19 cellular contexts compared by ENCODE assay signal in genomic region chr1:72137665-72138064, GRCh38.
DNase-seq lines count a peak whose midpoint lies in the region; TF ChIP-seq lines count a peak whose summit lies in the region.
"Had no signal": no experiment of that assay in that cellular context is flagged by ENCODE, and none has a peak within 500 bp of the region (broad histone marks: within the 10 kb centered on the region; RNA-seq: fewer than 3 reads in every experiment).

No MANE protein-coding gene starts in this region.

- TF ChIP-seq POLR2A in lower leg skin (IDR thresholded peaks at IDR 0.05): no peak

- no peaks in the 10 kb centered on the region for H3K36me3 ChIP-seq in A673 (ENCODE audit: insufficient read depth, low read length, poor library complexity, severe bottlenecking)

- CTCF ChIA-PET in A673 (lab: Charles Lee): no interaction called here

- no peaks in the 10 kb centered on the region for H3K27me3 ChIP-seq in A673 (replicated peaks; ENCODE audit: insufficient read depth, low read depth, low read length, poor library complexity)

- POLR2A ChIA-PET in A673 (lab: Charles Lee; ENCODE audit: low non-redundant PET): no interaction called here

- no peaks in the 10 kb centered on the region for H3K4me1 ChIP-seq in A673 (ENCODE audit: insufficient read depth, low read length, poor library complexity, severe bottlenecking)

- H3K4me3 ChIP-seq in A673 (ENCODE audit: low read depth, low read length, poor library complexity, severe bottlenecking): no peak overlapping the region
- H3K4me3 ChIP-seq in lower leg skin (ENCODE audit: low read depth, poor library complexity, severe bottlenecking): no peak overlapping the region

- H3K9me3 ChIP-seq in A673 (ENCODE audit: low read depth, low read length, poor library complexity, severe bottlenecking): peaks cover 7% of the 10 kb centered on the region
- H3K9me3 ChIP-seq: SK-N-SH had no signal

- WGBS in lower leg skin, 2 donors: 79 to 93% methylated on average over 1 of the region's 1 CpG

- intact Hi-C loops in A673 (cut with micrococcal nuclease; ENCODE audit: unreplicated experiment): no loop called here
- intact Hi-C loops in lower leg skin (cut with DNase I; ENCODE audit: low total_unique reads): no loop called here

- no TSS peak for BruUV-seq in A673 (replicated peaks; lab: Mats Ljungman, UMichigan)

- no peak overlapping the region for H3K27ac ChIP-seq in A673 (ENCODE audit: low read depth, low read length, poor library complexity, severe bottlenecking)
- no peak overlapping the region for H3K27ac ChIP-seq in substantia nigra (ENCODE audit: low read depth, low read length, poor library complexity, severe bottlenecking)
- H3K27ac ChIP-seq: 22Rv1, HL-60 had no signal

- DNase-seq in DMS 273 (lab: John Stamatoyannopoulos, UW; ENCODE audit: unreplicated experiment) (peak; percentile 2), DMS 273 treated with DMSO at 0.1 percent for 48 hours (lab: John Stamatoyannopoulos, UW) (no peak), A673 (ENCODE audit: low spot score) (peak; percentile 27), LHCN-M2 (ENCODE audit: low read depth) (peak; percentile 4), dermis blood vessel endothelial cell (peak; percentile 4), SIG-M5 (lab: John Stamatoyannopoulos, UW) (no peak), substantia nigra (lab: John Stamatoyannopoulos, UW) (no peak), lower leg skin (ENCODE audit: low spot score in 2 of 2) (no peak)
- DNase-seq: Calu3, Karpas-422, NCI-H1105 treated with DMSO at 0.1 percent for 48 hours, NCI-H146, NCI-H1930, NCI-H2227 treated with DMSO at 0.1 percent for 48 hours, NCI-H526 treated with DMSO at 0.1 percent for 48 hours, SK-N-SH, SW 1271 had no signal

- TF ChIP-seq CTCF in A673 (conservative IDR thresholded peaks at IDR 0.05; ENCODE audit: low read depth, low read length) (no peak), lower leg skin (IDR thresholded peaks at IDR 0.05) (no peak)

Comparison
In these comparisons a context has a peak if more than half of its experiments do, and no peak if none do; other contexts are left out.
1. DNase-seq: peak in DMS 273 (single experiment), A673 (single experiment), LHCN-M2 (single experiment) and dermis blood vessel endothelial cell (single experiment); none in DMS 273 treated with DMSO at 0.1 percent for 48 hours (single experiment), SIG-M5 (single experiment), substantia nigra (0 of 49) and lower leg skin (0 of 2).